ENCODE assay signal across 11 cellular contexts in genomic region chr22:22099833-22100812, GRCh38.
DNase-seq lines count a peak whose midpoint lies in the region; ATAC-seq and TF ChIP-seq lines count a peak whose summit lies in the region.
"Had no signal": no experiment of that assay in that cellular context is flagged by ENCODE, and none has a peak within 500 bp of the region (broad histone marks: within the 10 kb centered on the region; RNA-seq: fewer than 3 reads in every experiment).

No MANE protein-coding gene starts in this region.

- TF ChIP-seq CTCF in DND-41 (IDR thresholded peaks at IDR 0.05; ENCODE audit: borderline replicate concordance, extremely low read depth, low read length, poor library complexity, severe bottlenecking) (peak; percentile 63), HCT116 (IDR thresholded peaks at IDR 0.05 in 2 of 3, conservative IDR thresholded peaks at IDR 0.05 in 1 of 3; ENCODE audit: borderline replicate concordance in 1 of 3, insufficient read depth in 1 of 3, low read depth in 2 of 3, low read length in 2 of 3) (peak; percentile 36 to 70 (median 55); a peak in 5 of 6 replicates), SU-DHL-6 (IDR thresholded peaks at IDR 0.05; ENCODE audit: insufficient read depth, low read length, poor library complexity, severe bottlenecking) (peak; percentile 32), kidney epithelial cell (IDR thresholded peaks at IDR 0.05; ENCODE audit: insufficient read depth, low read length, poor library complexity, severe bottlenecking) (peak; percentile 64)

- TF ChIP-seq POLR2A in HCT116 (IDR thresholded peaks at IDR 0.05; ENCODE audit: borderline replicate concordance, extremely low read depth, insufficient read depth, insufficient read length), result no peak

- H3F3A ChIP-seq in SU-DHL-6 (ENCODE audit: insufficient read depth), result peaks cover 14% of the 10 kb centered on the region; the same call in 1 of the 2 replicates

- H3K27me3 ChIP-seq in DND-41 (ENCODE audit: insufficient read depth, low read length, poor library complexity) (peaks cover 18% of the 10 kb centered on the region), HCT116 (ENCODE audit: insufficient read depth, low read length) (no peaks in the 10 kb centered on the region), SU-DHL-6 (ENCODE audit: low read length) (no peaks in the 10 kb centered on the region), kidney epithelial cell (ENCODE audit: control insufficient read depth, insufficient read depth, low read length) (peaks cover 5% of the 10 kb centered on the region)
- H3K27me3 ChIP-seq: colonic mucosa had no signal

- H3K9ac ChIP-seq in DND-41 (ENCODE audit: low read depth, low read length), result no peak overlapping the region
- no peak overlapping the region for H3K9ac ChIP-seq in HCT116 (ENCODE audit: low read length)
- H3K9ac ChIP-seq in SU-DHL-6 (ENCODE audit: low read length), result peak overlapping the region; percentile 43

- H2AFZ ChIP-seq in DND-41 (ENCODE audit: low read depth, low read length), result 0 out of 2 replicates have a peak overlapping the region, but pooled peaks have one; percentile 22
- peak overlapping the region; percentile 99 for H2AFZ ChIP-seq in HCT116 (ENCODE audit: low read depth, low read length, poor library complexity, severe bottlenecking)
- peak overlapping the region; percentile 67 for H2AFZ ChIP-seq in SU-DHL-6 (ENCODE audit: low read depth, low read length, severe bottlenecking)
- H2AFZ ChIP-seq: PC-9 had no signal

- H3K4me1 ChIP-seq in DND-41 (ENCODE audit: insufficient read depth, low read length) (no peaks in the 10 kb centered on the region), HCT116 (ENCODE audit: control insufficient read depth in 1 of 2, insufficient read depth in 2 of 2, low read length in 2 of 2) (peaks cover 0 to 9% of the 10 kb centered on the region in 2 experiments; a peak in 2 of 4 replicates)
- H3K4me1 ChIP-seq: colonic mucosa, upper lobe of right lung had no signal

- CTCF ChIA-PET in HCT116 (lab: Charles Lee), result interaction anchor here (0.6 to 3.6 kb wide), 8 partner anchors 8 to 128 kb away, joined by 3 to 26 read pairs (median 4); no protein-coding TSS in a partner anchor

- BruUV-seq in HCT116 (replicated peaks; lab: Mats Ljungman, UMichigan), result no TSS peak

- RAD21 ChIA-PET in HCT116 (lab: Charles Lee; ENCODE audit: low non-redundant PET in 1 of 2, low total read pairs in 2 of 2, uncharacterized antibody in 2 of 2, unreplicated experiment in 2 of 2), result no interaction called here

- H3K36me3 ChIP-seq in DND-41 (ENCODE audit: insufficient read depth, low read length) (no peaks in the 10 kb centered on the region), HCT116 (ENCODE audit: control insufficient read depth in 1 of 2, insufficient read depth in 2 of 2, low read length in 2 of 2) (no peaks in the 10 kb centered on the region), SU-DHL-6 (ENCODE audit: low read length) (no peaks in the 10 kb centered on the region), kidney epithelial cell (ENCODE audit: control insufficient read depth, insufficient read depth, low read length) (no peaks in the 10 kb centered on the region)
- H3K36me3 ChIP-seq: colonic mucosa, upper lobe of right lung had no signal

- H3K4me2 ChIP-seq in DND-41 (ENCODE audit: insufficient read depth, low read length) (no peak overlapping the region), HCT116 (ENCODE audit: low read length) (peak overlapping the region; percentile 40), SU-DHL-6 (ENCODE audit: low read depth, low read length, poor library complexity, severe bottlenecking) (peak overlapping the region; percentile 58)
- H3K4me2 ChIP-seq: PC-9 had no signal

- H3K4me3 ChIP-seq in DND-41 (ENCODE audit: low read depth in 1 of 2, low read length in 2 of 2) (no peak overlapping the region), HCT116 (replicated peaks in 1 of 2; ENCODE audit: low read depth in 1 of 2, low read length in 2 of 2) (no peak overlapping the region), SU-DHL-6 (ENCODE audit: insufficient read depth, low read length, poor library complexity, severe bottlenecking) (peak overlapping the region; percentile 31), kidney epithelial cell (ENCODE audit: low read depth, low read length) (no peak overlapping the region)
- H3K4me3 ChIP-seq: colonic mucosa, PC-9, upper lobe of right lung had no signal

- no peaks in the 10 kb centered on the region for H4K20me1 ChIP-seq in DND-41 (ENCODE audit: insufficient read depth, low read length)
- H4K20me1 ChIP-seq in HCT116 (ENCODE audit: insufficient read depth), result no peaks in the 10 kb centered on the region
- no peaks in the 10 kb centered on the region for H4K20me1 ChIP-seq in SU-DHL-6 (ENCODE audit: low read depth, low read length)

- intact Hi-C loops in HCT116 (cut with micrococcal nuclease), result loop anchor here (10.0 kb wide), 1 partner anchor 55 kb away; no protein-coding TSS in a partner anchor

- no peak for DNase-seq in DND-41
- peak; percentile 35 for DNase-seq in HCT116 (ENCODE audit: low read depth, low spot score)
- DNase-seq in kidney epithelial cell (ENCODE audit: low read depth), result no peak
- DNase-seq in NCI-H524 treated with DMSO at 0.1 percent for 48 hours (lab: John Stamatoyannopoulos, UW), result no peak
- DNase-seq in NCI-H1092 treated with DMSO at 0.1 percent for 48 hours (lab: John Stamatoyannopoulos, UW), result no peak
- no peak for DNase-seq in cortex of kidney (lab: John Stamatoyannopoulos, UW)
- no peak for DNase-seq in stimulated activated CD4-positive, alpha-beta T cell treated with anti-CD3 and anti-CD28 coated beads, Interleukin-4, amount 100 ng/mL, for 4 hours
- DNase-seq: colonic mucosa, PC-9, upper lobe of right lung had no signal

- H3K9me3 ChIP-seq in DND-41 (ENCODE audit: insufficient read depth, low read length, severe bottlenecking) (no peaks in the 10 kb centered on the region), HCT116 (ENCODE audit: control insufficient read depth in 1 of 2, insufficient read depth in 1 of 2, low read depth in 1 of 2, low read length in 2 of 2) (no peaks in the 10 kb centered on the region), SU-DHL-6 (ENCODE audit: insufficient read depth, low read length) (no peaks in the 10 kb centered on the region)
- H3K9me3 ChIP-seq: colonic mucosa, upper lobe of right lung had no signal

- H3K9me2 ChIP-seq in HCT116 (ENCODE audit: insufficient read depth) (no peaks in the 10 kb centered on the region), SU-DHL-6 (replicated peaks; ENCODE audit: insufficient read depth, low read length) (no peaks in the 10 kb centered on the region)

- peak; percentile 60; the same call in 2 of the 3 replicates for ATAC-seq in DND-41 (ENCODE audit: insufficient read depth, low read depth)
- peak; percentile 92 for ATAC-seq in HCT116

- no peaks in the 10 kb centered on the region for H3K79me2 ChIP-seq in DND-41 (ENCODE audit: insufficient read depth, low read length)
- no peaks in the 10 kb centered on the region for H3K79me2 ChIP-seq in HCT116 (ENCODE audit: insufficient read depth, low read length)
- H3K79me2 ChIP-seq in SU-DHL-6 (ENCODE audit: insufficient read depth, low read length), result no peaks in the 10 kb centered on the region

- H3K27ac ChIP-seq in DND-41 (ENCODE audit: low read length), result no peak overlapping the region
- H3K27ac ChIP-seq in HCT116 (ENCODE audit: low read depth, low read length), result no peak overlapping the region
- H3K27ac ChIP-seq in SU-DHL-6 (ENCODE audit: low read depth, low read length), result peak overlapping the region; percentile 90
- H3K27ac ChIP-seq: colonic mucosa, PC-9, upper lobe of right lung had no signal

- peak; percentile 29; the same call in 1 of the 2 replicates for TF ChIP-seq RAD21 in HCT116 (IDR thresholded peaks at IDR 0.05; ENCODE audit: low read depth)

- POLR2A ChIA-PET in HCT116 (lab: Charles Lee), result no interaction called here

TF ChIP-seq in HCT116, 20 proteins besides CTCF, POLR2A, EP300 and RAD21:
- no peak for TF ChIP-seq ZFX (IDR thresholded peaks at IDR 0.05)
- TF ChIP-seq ZNF274 (IDR thresholded peaks at IDR 0.05; ENCODE audit: low read depth, low read length), result no peak
- TF ChIP-seq CBX3 (IDR thresholded peaks at IDR 0.05; ENCODE audit: low read depth), result no peak
- no peak for TF ChIP-seq ELF1 (IDR thresholded peaks at IDR 0.05; ENCODE audit: borderline replicate concordance, low read depth)
- no peak for TF ChIP-seq CEBPB (IDR thresholded peaks at IDR 0.05; ENCODE audit: low read depth)
- no peak for TF ChIP-seq TCF7L2 (IDR thresholded peaks at IDR 0.05; ENCODE audit: borderline replicate concordance, extremely low read depth, insufficient read depth, insufficient read length)
- no peak for TF ChIP-seq EZH2 (IDR thresholded peaks at IDR 0.05)
- TF ChIP-seq ZBTB33 (IDR thresholded peaks at IDR 0.05; ENCODE audit: extremely low read depth, insufficient replicate concordance, low read length), result no peak
- TF ChIP-seq EGR1 (IDR thresholded peaks at IDR 0.05; ENCODE audit: low read depth), result no peak
- TF ChIP-seq FOSL1 (IDR thresholded peaks at IDR 0.05; ENCODE audit: low read depth), result no peak
- TF ChIP-seq SP1 (IDR thresholded peaks at IDR 0.05; ENCODE audit: low read depth), result no peak

Comparison
In these comparisons a context has a peak if more than half of its experiments do, and no peak if none do; other contexts are left out.
1. H2AFZ ChIP-seq: peak in every context shown above with its lines; median percentile 99 in HCT116; 67 in SU-DHL-6; 22 in DND-41.